In genomic region chr7:42380411-42380810, GRCh38 we compare ENCODE assay signal across 23 cellular contexts.
DNase-seq lines count a peak whose midpoint lies in the region; ATAC-seq and TF ChIP-seq lines count a peak whose summit lies in the region.
"Had no signal": no experiment of that assay in that cellular context is flagged by ENCODE, and none has a peak within 500 bp of the region (broad histone marks: within the 10 kb centered on the region; RNA-seq: fewer than 3 reads in every experiment).

No MANE protein-coding gene starts in this region.

- no peaks in the 10 kb centered on the region for H3K4me1 Mint-ChIP-seq in mesothelial cell of epicardium
- no peaks in the 10 kb centered on the region for H3K4me1 Mint-ChIP-seq in activated CD8-positive, alpha-beta T cell treated with anti-CD3 and anti-CD28 coated beads, Interleukin-2, amount 10 ng/mL, durations not matched to agents 7 days and 5 days (ENCODE audit: low read depth)
- H3K4me1 Mint-ChIP-seq: naive B cell had no signal

- DNase-seq in AG09319 (ENCODE audit: extremely low read depth, low read depth) (peak; percentile 11), HCEC 1CT (peak; percentile 68), epithelial cell of esophagus (ENCODE audit: low read depth) (peak; percentile 6), mesothelial cell of epicardium (ENCODE audit: low spot score in 2 of 2, unreplicated experiment in 2 of 2) (no peak), ureter (ENCODE audit: low spot score) (no peak), brain microvascular endothelial cell (no peak)
- DNase-seq in activated CD8-positive, alpha-beta T cell treated with anti-CD3 and anti-CD28 coated beads, Interleukin-2, amount 10 ng/mL, durations not matched to agents 7 days and 5 days = no peak
- DNase-seq: activated CD4-positive, alpha-beta memory T cell treated with anti-CD3 and anti-CD28 coated beads for 36 hours; activated CD4-positive, CD25-positive, alpha-beta regulatory T cell; activated naive CD4-positive, alpha-beta T cell; aorta; CD8-positive, alpha-beta T cell; effector memory CD8-positive, alpha-beta T cell; gastrocnemius medialis; naive B cell; NCI-H2029 treated with DMSO at 0.1 percent for 48 hours; ovary; right cardiac atrium; T-helper 9 cell; testis had no signal

- no peak overlapping the region for H3K27ac ChIP-seq in brain microvascular endothelial cell
- H3K27ac ChIP-seq: gastrocnemius medialis, KMS-11, ovary, testis had no signal

- CTCF ChIA-PET in activated CD8-positive, alpha-beta T cell treated with anti-CD3 and anti-CD28 coated beads, Interleukin-2, amount 10 ng/mL, durations not matched to agents 7 days and 5 days (lab: Charles Lee) = no interaction called here

- peak overlapping the region; percentile 22 for H3K27ac Mint-ChIP-seq in mesothelial cell of epicardium
- no peak overlapping the region for H3K27ac Mint-ChIP-seq in activated CD8-positive, alpha-beta T cell treated with anti-CD3 and anti-CD28 coated beads, Interleukin-2, amount 10 ng/mL, durations not matched to agents 7 days and 5 days
- H3K27ac Mint-ChIP-seq: activated CD4-positive, alpha-beta memory T cell treated with anti-CD3 and anti-CD28 coated beads for 36 hours; CD8-positive, alpha-beta T cell; effector memory CD8-positive, alpha-beta T cell; naive B cell had no signal

- no peaks in the 10 kb centered on the region for H3K36me3 Mint-ChIP-seq in mesothelial cell of epicardium
- H3K36me3 Mint-ChIP-seq in activated CD8-positive, alpha-beta T cell treated with anti-CD3 and anti-CD28 coated beads, Interleukin-2, amount 10 ng/mL, durations not matched to agents 7 days and 5 days (ENCODE audit: low read depth) = no peaks in the 10 kb centered on the region
- H3K36me3 Mint-ChIP-seq: activated CD4-positive, alpha-beta memory T cell treated with anti-CD3 and anti-CD28 coated beads for 36 hours; CD8-positive, alpha-beta T cell; naive B cell had no signal

- H3K4me3 Mint-ChIP-seq in mesothelial cell of epicardium = no peak overlapping the region
- H3K4me3 Mint-ChIP-seq in activated CD8-positive, alpha-beta T cell treated with anti-CD3 and anti-CD28 coated beads, Interleukin-2, amount 10 ng/mL, durations not matched to agents 7 days and 5 days = no peak overlapping the region
- H3K4me3 Mint-ChIP-seq: activated CD4-positive, alpha-beta memory T cell treated with anti-CD3 and anti-CD28 coated beads for 36 hours; CD8-positive, alpha-beta T cell; effector memory CD8-positive, alpha-beta T cell; naive B cell had no signal

- H3K4me3 ChIP-seq in epithelial cell of esophagus (ENCODE audit: low read length) (no peak overlapping the region), brain microvascular endothelial cell (ENCODE audit: low read depth, low read length) (no peak overlapping the region)
- H3K4me3 ChIP-seq: gastrocnemius medialis, lung, ovary, testis had no signal

- H3K27me3 ChIP-seq in brain microvascular endothelial cell (replicated peaks) = no peaks in the 10 kb centered on the region
- H3K27me3 ChIP-seq: gastrocnemius medialis, ovary, testis had no signal

- peaks cover 4% of the 10 kb centered on the region for H3K9me3 Mint-ChIP-seq in mesothelial cell of epicardium
- no peaks in the 10 kb centered on the region for H3K9me3 Mint-ChIP-seq in activated CD8-positive, alpha-beta T cell treated with anti-CD3 and anti-CD28 coated beads, Interleukin-2, amount 10 ng/mL, durations not matched to agents 7 days and 5 days (ENCODE audit: insufficient read depth)
- H3K9me3 Mint-ChIP-seq: activated CD4-positive, alpha-beta memory T cell treated with anti-CD3 and anti-CD28 coated beads for 36 hours; effector memory CD8-positive, alpha-beta T cell had no signal

- H3K36me3 ChIP-seq in brain microvascular endothelial cell (replicated peaks) = no peaks in the 10 kb centered on the region
- H3K36me3 ChIP-seq: gastrocnemius medialis, ovary had no signal

- ATAC-seq in HG02759 (IDR thresholded peaks at IDR 0.05; ENCODE audit: unreplicated experiment) = no peak
- no peak for ATAC-seq in activated CD8-positive, alpha-beta T cell treated with anti-CD3 and anti-CD28 coated beads, Interleukin-2, amount 10 ng/mL, durations not matched to agents 7 days and 5 days
- ATAC-seq: CD8-positive, alpha-beta T cell; effector memory CD8-positive, alpha-beta T cell; gastrocnemius medialis; right cardiac atrium had no signal

- in situ Hi-C loops in brain microvascular endothelial cell (cut with HindIII; ENCODE audit: low pct_ligation_motif_present, low sequenced_read_pairs) = no loop called here

- no peaks in the 10 kb centered on the region for H3K27me3 Mint-ChIP-seq in mesothelial cell of epicardium (ENCODE audit: low read depth)
- no peaks in the 10 kb centered on the region for H3K27me3 Mint-ChIP-seq in activated CD8-positive, alpha-beta T cell treated with anti-CD3 and anti-CD28 coated beads, Interleukin-2, amount 10 ng/mL, durations not matched to agents 7 days and 5 days (ENCODE audit: low read depth)
- H3K27me3 Mint-ChIP-seq: activated CD4-positive, alpha-beta memory T cell treated with anti-CD3 and anti-CD28 coated beads for 36 hours; effector memory CD8-positive, alpha-beta T cell; naive B cell had no signal

- POLR2A ChIA-PET in activated CD8-positive, alpha-beta T cell treated with anti-CD3 and anti-CD28 coated beads, Interleukin-2, amount 10 ng/mL, durations not matched to agents 7 days and 5 days (lab: Charles Lee) = no interaction called here

- TF ChIP-seq CTCF in AG09319 (IDR thresholded peaks at IDR 0.05; ENCODE audit: low read depth, low read length) (no peak), epithelial cell of esophagus (IDR thresholded peaks at IDR 0.05; ENCODE audit: insufficient read depth, low read depth, low read length, missing control alignments) (no peak), mesothelial cell of epicardium (IDR thresholded peaks at IDR 0.05; ENCODE audit: unreplicated experiment) (no peak), brain microvascular endothelial cell (IDR thresholded peaks at IDR 0.05; ENCODE audit: low read depth, low read length, missing control alignments) (no peak)

Comparison
In these comparisons a context has a peak if more than half of its experiments do, and no peak if none do; other contexts are left out.
1. DNase-seq: peak in AG09319 (single experiment), HCEC 1CT (single experiment) and epithelial cell of esophagus (single experiment); none in mesothelial cell of epicardium (0 of 2), ureter (single experiment), activated CD8-positive, alpha-beta T cell treated with anti-CD3 and anti-CD28 coated beads, Interleukin-2, amount 10 ng/mL, durations not matched to agents 7 days and 5 days (single experiment) and brain microvascular endothelial cell (single experiment).